ENCODE assay signal across 8 cellular contexts in genomic region chr3:122515020-122515468, GRCh38. TPM values are rescaled to one million over a fixed set of nuclear protein-coding genes. Genes with fewer than 3 reads are reported as not detected.
DNase-seq lines count a peak whose midpoint lies in the region; ATAC-seq and TF ChIP-seq lines count a peak whose summit lies in the region.

No MANE protein-coding gene starts in this region.

- H3K9me3 ChIP-seq in heart left ventricle = peaks cover 0 to 3% (median 0%) of the 10 kb centered on the region in 12 donors
- no peaks in the 10 kb centered on the region for H3K9me3 ChIP-seq in vagina

- H2BK5ac ChIP-seq in mesendoderm (ENCODE audit: low read length) = no peak overlapping the region

- WGBS in heart left ventricle, 4 donors = 36 to 38% (median 37%) methylated on average over 19 of the region's 19 CpGs
- WGBS in mesendoderm (ENCODE audit: extremely low coverage, insufficient coverage, low lambda C conversion rate) = no CpG with 5 or more reads among the region's 19 CpGs

- no peak overlapping the region for H3K4ac ChIP-seq in mesendoderm (ENCODE audit: low read depth, low read length)

- peak overlapping the region in 11 of 12 donors; percentile 55 to 93 (median 87) for H3K4me3 ChIP-seq in heart left ventricle
- H3K4me3 ChIP-seq in brain microvascular endothelial cell (ENCODE audit: low read depth, low read length) = peak overlapping the region; percentile 77
- no peak overlapping the region for H3K4me3 ChIP-seq in mesendoderm (ENCODE audit: low read length)
- peak overlapping the region; percentile 79 to 81 for H3K4me3 ChIP-seq in vagina

- no peak for TF ChIP-seq POLR2A in heart left ventricle (IDR thresholded peaks at IDR 0.05)
- TF ChIP-seq POLR2A in vagina (IDR thresholded peaks at IDR 0.05) = no peak

- H3K56ac ChIP-seq in mesendoderm (ENCODE audit: low read length) = peak overlapping the region; percentile 71

- H3K36me3 ChIP-seq in heart left ventricle = no peaks in the 10 kb centered on the region
- H3K36me3 ChIP-seq in brain microvascular endothelial cell (replicated peaks) = no peaks in the 10 kb centered on the region
- no peaks in the 10 kb centered on the region for H3K36me3 ChIP-seq in mesendoderm (ENCODE audit: control insufficient read depth, insufficient read depth, low read length)
- H3K36me3 ChIP-seq in vagina = no peaks in the 10 kb centered on the region

- DNase-seq in heart left ventricle (no peak), left ventricle myocardium superior (no peak), brain microvascular endothelial cell (no peak), mesendoderm (no peak), vagina (ENCODE audit: extremely low spot score in 2 of 2) (no peak), ureter (ENCODE audit: low spot score) (no peak), dermis blood vessel endothelial cell (no peak)
- DNase-seq in activated effector memory CD4-positive, alpha-beta T cell treated with Interleukin-2 at 50 U/mL for 16 hours = no peak

- no peaks in the 10 kb centered on the region for H3K27me3 ChIP-seq in heart left ventricle
- no peaks in the 10 kb centered on the region for H3K27me3 ChIP-seq in brain microvascular endothelial cell (replicated peaks)
- H3K27me3 ChIP-seq in mesendoderm (ENCODE audit: insufficient read depth, low read length, poor library complexity) = no peaks in the 10 kb centered on the region
- H3K27me3 ChIP-seq in vagina = no peaks in the 10 kb centered on the region

- no peak overlapping the region for H2AK5ac ChIP-seq in mesendoderm (ENCODE audit: low read length)

- H3K9ac ChIP-seq in mesendoderm (ENCODE audit: low read length) = no peak overlapping the region

- intact Hi-C loops in heart left ventricle (cut with DNase I) = loop anchor here in 3 of 10 donors (2.0 to 10.0 kb wide), 3 partner anchors 44 to 60 kb away; no protein-coding TSS in a partner anchor
- intact Hi-C loops in left ventricle myocardium superior (cut with micrococcal nuclease) = no loop called here
- intact Hi-C loops in vagina (cut with DNase I) = no loop called here

- no peaks in the 10 kb centered on the region for H3K79me1 ChIP-seq in mesendoderm (ENCODE audit: low read length)

- no peak overlapping the region for H4K8ac ChIP-seq in mesendoderm (ENCODE audit: low read depth, low read length)

- no peak for ATAC-seq in heart left ventricle
- no peak for ATAC-seq in left ventricle myocardium superior

- H3K18ac ChIP-seq in mesendoderm (ENCODE audit: low read length) = no peak overlapping the region

- peak overlapping the region in 11 of 12 donors; percentile 92 to 99 (median 97) for H3K27ac ChIP-seq in heart left ventricle
- peak overlapping the region; percentile 93 for H3K27ac ChIP-seq in brain microvascular endothelial cell
- no peak overlapping the region for H3K27ac ChIP-seq in mesendoderm (ENCODE audit: low read depth, low read length)
- peak overlapping the region; percentile 96 for H3K27ac ChIP-seq in vagina

- no peak overlapping the region for H2BK120ac ChIP-seq in mesendoderm (ENCODE audit: low read depth, low read length)

- H4K5ac ChIP-seq in mesendoderm (ENCODE audit: low read length) = peak overlapping the region; percentile 33

- H3K79me2 ChIP-seq in mesendoderm (ENCODE audit: control insufficient read depth, insufficient read depth, low read length) = peaks cover 31% of the 10 kb centered on the region

- peak overlapping the region; percentile 58 for H3K4me2 ChIP-seq in mesendoderm (ENCODE audit: low read length)

- no peak overlapping the region for H3K23ac ChIP-seq in mesendoderm (ENCODE audit: low read length)

- H2BK15ac ChIP-seq in mesendoderm (replicated peaks; ENCODE audit: low read depth) = no peak overlapping the region

- no peak for TF ChIP-seq CTCF in heart left ventricle (IDR thresholded peaks at IDR 0.05)
- no peak for TF ChIP-seq CTCF in brain microvascular endothelial cell (IDR thresholded peaks at IDR 0.05; ENCODE audit: low read depth, low read length, missing control alignments)
- TF ChIP-seq CTCF in vagina (IDR thresholded peaks at IDR 0.05) = no peak

- in situ Hi-C loops in brain microvascular endothelial cell (cut with HindIII; ENCODE audit: low pct_ligation_motif_present, low sequenced_read_pairs) = no loop called here

- peaks cover 0 to 43% (median 30%) of the 10 kb centered on the region in 12 donors for H3K4me1 ChIP-seq in heart left ventricle
- no peaks in the 10 kb centered on the region for H3K4me1 ChIP-seq in mesendoderm (ENCODE audit: control insufficient read depth, low read depth, low read length)
- peaks cover 34% of the 10 kb centered on the region for H3K4me1 ChIP-seq in vagina

RNA-seq across cellular contexts. Expression of gene KPNA1, which starts 0.3 kb away (rescaled TPM):
- 100 to 1,000 TPM in 3 of 9 donors, 10 to 100 TPM in 6; 34.1 to 127 (median 72.6) TPM for total RNA-seq in heart left ventricle
- 10 to 100 TPM; 13.5 to 28.1 TPM for polyA plus RNA-seq in heart left ventricle
- total RNA-seq in left ventricle myocardium superior = 59.8 TPM
- 41.4 TPM for polyA plus RNA-seq in mesendoderm (2013, experiment 1 of 2)
- 41.0 TPM for polyA plus RNA-seq in mesendoderm (2013, experiment 2 of 2)
- 54.0 TPM for total RNA-seq in vagina
- 75.7 TPM for total RNA-seq in ureter
- total RNA-seq in dermis blood vessel endothelial cell = 36.4 and 63.3 TPM in 2 replicates

RNA-seq across cellular contexts. Expression of gene PARP9, which starts 49.1 kb away (rescaled TPM):
- total RNA-seq in heart left ventricle = 10 to 100 TPM in 8 of 9 donors, 1 to 10 TPM in 1; 8.5 to 73.0 (median 15.1) TPM
- 1 to 10 TPM; 8.2 to 8.8 TPM for polyA plus RNA-seq in heart left ventricle
- total RNA-seq in left ventricle myocardium superior = 11.8 TPM
- 2.4 TPM for polyA plus RNA-seq in mesendoderm (2013, experiment 1 of 2)
- 2.4 TPM for polyA plus RNA-seq in mesendoderm (2013, experiment 2 of 2)
- 19.4 TPM for total RNA-seq in vagina
- 33.9 TPM for total RNA-seq in ureter
- 23.0 and 23.4 TPM in 2 replicates for total RNA-seq in dermis blood vessel endothelial cell

RNA-seq across cellular contexts. Expression of gene DTX3L, which starts 49.1 kb away (rescaled TPM):
- total RNA-seq in heart left ventricle = 10 to 100 TPM; 10.2 to 78.2 (median 13.4) TPM
- polyA plus RNA-seq in heart left ventricle = 1 to 10 TPM; 4.8 to 5.7 TPM
- total RNA-seq in left ventricle myocardium superior = 10.5 TPM
- polyA plus RNA-seq in mesendoderm (2013, experiment 1 of 2) = 3.6 TPM
- 3.5 TPM for polyA plus RNA-seq in mesendoderm (2013, experiment 2 of 2)
- 17.7 TPM for total RNA-seq in vagina
- total RNA-seq in ureter = 42.1 TPM
- 23.8 and 36.4 TPM in 2 replicates for total RNA-seq in dermis blood vessel endothelial cell
